Comparison of ENCODE assay signal across 8 cellular contexts in the genomic region with DNA sequence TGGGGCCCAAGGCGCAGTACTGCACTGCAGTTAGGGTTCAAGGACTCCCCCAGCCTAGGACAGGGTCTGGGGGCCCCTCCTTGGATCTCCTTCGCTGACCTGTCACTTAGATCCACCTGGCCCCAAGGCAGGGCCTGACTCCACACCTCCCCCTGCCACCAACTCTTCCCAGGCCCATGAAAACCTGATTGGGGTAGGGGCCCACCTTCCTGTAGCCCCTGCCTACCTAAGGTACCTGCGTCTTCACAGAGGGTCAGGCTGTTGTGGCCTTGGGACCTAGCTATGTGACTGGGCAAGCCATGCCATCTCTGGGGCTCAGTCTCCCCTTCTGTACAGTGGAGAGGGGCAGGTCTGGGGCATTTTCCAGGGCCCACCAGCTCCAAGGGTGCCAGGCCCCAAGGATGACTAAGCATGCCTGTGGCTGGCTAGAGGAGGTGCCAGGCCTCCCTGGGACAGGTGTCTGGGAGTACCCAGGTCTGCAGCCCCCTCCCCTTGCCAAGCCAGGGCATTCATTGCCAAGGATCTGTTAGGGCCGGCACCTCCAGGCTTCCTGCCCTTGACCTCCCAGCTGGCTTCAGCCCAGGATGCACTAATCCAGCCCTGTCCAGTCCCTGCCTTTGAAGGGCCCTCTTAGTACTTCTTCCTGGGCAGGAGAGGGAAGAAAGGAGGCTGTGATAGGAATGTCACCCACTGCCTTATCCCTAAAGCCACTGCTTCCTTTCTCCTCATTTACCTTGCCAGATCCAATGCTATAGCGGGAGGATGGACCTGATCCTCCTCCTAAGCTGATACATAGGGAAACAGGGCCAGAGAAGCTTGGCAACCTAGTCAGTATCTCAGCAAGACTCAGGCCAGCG. TPM values are rescaled to one million over a fixed set of nuclear protein-coding genes. Genes with fewer than 3 reads are reported as not detected.
A peak's percentile ranks its signal among the peaks of the same experiment; 100 is the strongest.
DNase-seq lines count a peak whose midpoint lies in the region; ATAC-seq, FAIRE-seq and TF ChIP-seq lines count a peak whose summit lies in the region.

No MANE protein-coding gene starts in this region.

- H3K4me1 ChIP-seq in esophagus squamous epithelium: peaks cover 16 to 28% (median 18%) of the 10 kb centered on the region in 3 donors
- peaks cover 26% of the 10 kb centered on the region for H3K4me1 ChIP-seq in psoas muscle

- peak overlapping the region; percentile 70; the same call in 1 of the 2 replicates for H3K4me3 ChIP-seq in GM08714 (ENCODE audit: low read length)
- H3K4me3 ChIP-seq in esophagus squamous epithelium: peak overlapping the region; percentile 67 to 95 (median 90)
- H3K4me3 ChIP-seq in psoas muscle: peak overlapping the region; percentile 85

- intact Hi-C loops in esophagus squamous epithelium (cut with DNase I): no loop called here
- intact Hi-C loops in psoas muscle (cut with DNase I): no loop called here

- WGBS in esophagus squamous epithelium, 2 donors: 42 to 48% methylated on average over 2 to 4 of the region's 6 CpGs
- 49 to 77% (median 51%) methylated on average over 6 of the region's 6 CpGs for WGBS in psoas muscle, 3 donors

- H3K36me3 ChIP-seq in esophagus squamous epithelium (peaks cover 0 to 33% (median 0%) of the 10 kb centered on the region in 3 donors), psoas muscle (ENCODE audit: insufficient read depth in 1 of 2, low read depth in 1 of 2) (peaks cover 0 to 43% of the 10 kb centered on the region in 2 donors)

- ATAC-seq in psoas muscle: peak; percentile 21 to 81 (median 45)

- TF ChIP-seq CTCF in RWPE1 (conservative IDR thresholded peaks at IDR 0.05; ENCODE audit: low read depth): no peak
- TF ChIP-seq CTCF in esophagus squamous epithelium (IDR thresholded peaks at IDR 0.05): no peak
- TF ChIP-seq CTCF in psoas muscle (IDR thresholded peaks at IDR 0.05): no peak

- TF ChIP-seq POLR2A in esophagus squamous epithelium (IDR thresholded peaks at IDR 0.05): no peak

- peak overlapping the region; percentile 85 for H3K27ac ChIP-seq in RWPE1
- H3K27ac ChIP-seq in esophagus squamous epithelium: peak overlapping the region in 2 of 4 donors; percentile 80 to 84
- H3K27ac ChIP-seq in psoas muscle: peak overlapping the region; percentile 94

- DNase-seq in RWPE1 (ENCODE audit: low spot score) (no peak), esophagus squamous epithelium (lab: John Stamatoyannopoulos, UW) (no peak), psoas muscle (peak; percentile 36 to 52), urothelium cell line (ENCODE audit: low spot score) (no peak), hippocampal formation (lab: John Stamatoyannopoulos, UW) (no peak), mesenteric fat pad (ENCODE audit: low spot score) (no peak), T1000 (lab: John Stamatoyannopoulos, UW) (no peak)

- H3K27me3 ChIP-seq in esophagus squamous epithelium (no peaks in the 10 kb centered on the region), psoas muscle (ENCODE audit: insufficient read depth in 3 of 3, low read length in 2 of 3) (no peaks in the 10 kb centered on the region)

- CTCF ChIA-PET in RWPE1 (lab: Yijun Ruan, JAX): no interaction called here

- POLR2A ChIA-PET in RWPE1 (lab: Yijun Ruan, JAX; ENCODE audit: low non-redundant PET): interaction anchor here (0.5 to 0.6 kb wide), 2 partner anchors 121 to 156 kb away, joined by 4 read pairs; no protein-coding TSS in a partner anchor

- no peak for FAIRE-seq in urothelium cell line (lab: Jason Lieb, UNC)

- H3K9me3 ChIP-seq in esophagus squamous epithelium (no peaks in the 10 kb centered on the region), psoas muscle (no peaks in the 10 kb centered on the region)

RNA-seq across cellular contexts. Expression of a gene that starts 1.3 kb away (rescaled TPM):
- total RNA-seq in esophagus squamous epithelium (10 to 100 TPM in 3 of 4 donors, 1 to 10 TPM in 1; 8.0 to 13.2 (median 12.2) TPM), psoas muscle (10 to 100 TPM; 12.0 to 95.8 (median 35.9) TPM), mesenteric fat pad (23.1 TPM)
- polyA plus RNA-seq in psoas muscle: 10 to 100 TPM; 12.0 to 30.2 (median 13.8) TPM

RNA-seq across cellular contexts. Expression of a gene that starts 57.0 kb away (rescaled TPM):
- 100 to 1,000 TPM in 1 of 4 donors, 10 to 100 TPM in 2, 1 to 10 TPM in 1; 8.9 to 182 (median 20.3) TPM for total RNA-seq in esophagus squamous epithelium
- 10 to 100 TPM; 15.4 to 41.1 (median 36.4) TPM for total RNA-seq in psoas muscle
- polyA plus RNA-seq in psoas muscle: 10 to 100 TPM; 10.6 to 16.3 (median 15.5) TPM
- total RNA-seq in mesenteric fat pad: 95.5 TPM

Comparison
In these comparisons a context has a peak if more than half of its experiments do, and no peak if none do; other contexts are left out.
1. DNase-seq: peak in psoas muscle (2 of 2); none in RWPE1 (single experiment), esophagus squamous epithelium (single experiment), urothelium cell line (single experiment), hippocampal formation (0 of 2), mesenteric fat pad (single experiment) and T1000 (single experiment).
2. Peak in every context shown above with its lines, with median percentiles within 50 percentile points of each other: H3K4me3 ChIP-seq.